ENCODE assay signal across 10 cellular contexts in the genomic region with DNA sequence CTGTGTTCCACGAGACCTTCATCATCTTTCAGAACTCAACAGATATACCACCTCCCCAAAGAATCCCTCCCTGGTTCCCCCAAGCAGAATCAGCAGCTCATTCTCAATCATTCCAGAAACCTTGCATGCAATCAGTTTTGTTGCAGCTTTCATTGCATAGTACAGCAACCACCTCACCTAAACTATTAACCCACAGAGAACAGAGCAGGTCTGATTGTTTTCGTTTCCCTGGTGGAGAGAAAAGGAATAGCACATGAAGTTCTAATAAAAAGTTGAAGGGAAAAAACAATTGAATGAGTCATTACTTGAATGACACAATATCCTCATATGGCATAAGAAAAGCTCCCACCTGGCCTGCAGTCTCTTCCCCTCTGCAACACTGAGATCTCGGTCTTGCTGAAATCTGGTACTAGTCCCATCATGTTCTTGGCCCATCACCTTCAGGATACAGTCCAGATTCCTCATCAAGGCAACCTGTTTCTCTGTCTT.
A peak's percentile ranks its signal among the peaks of the same experiment; 100 is the strongest.
DNase-seq lines count a peak whose midpoint lies in the region; ATAC-seq and FAIRE-seq lines count a peak whose summit lies in the region.
"Had no signal": no experiment of that assay in that cellular context is flagged by ENCODE, and none has a peak within 500 bp of the region (broad histone marks: within the 10 kb centered on the region; RNA-seq: fewer than 3 reads in every experiment).

No MANE protein-coding gene starts in this region.

- peak; percentile 65 for DNase-seq in SIG-M5 treated with dmso at 0.1 percent for 504 hours (lab: John Stamatoyannopoulos, UW; ENCODE audit: unreplicated experiment)
- no peak for DNase-seq in SIG-M5 (lab: John Stamatoyannopoulos, UW)
- peak; percentile 45 for DNase-seq in NAMALWA (ENCODE audit: low spot score)
- DNase-seq in dermis microvascular lymphatic vessel endothelial cell (ENCODE audit: low read depth in 2 of 2) = peak; percentile 12 to 29
- peak; percentile 11 for DNase-seq in small intestine
- no peak for DNase-seq in stimulated activated CD4-positive, alpha-beta T cell treated with anti-CD3 and anti-CD28 coated beads, Interleukin-15, amount 100 ng/mL, for 24 hours
- DNase-seq in NCI-H2107 (lab: John Stamatoyannopoulos, UW) = no peak
- DNase-seq: activated CD4-positive, alpha-beta T cell treated with anti-CD3 and anti-CD28 coated beads, Interleukin-2, amount 10 ng/mL, durations not matched to agents 24 days and 14 days; NCI-H1694 had no signal

- ATAC-seq in HG03175 (IDR thresholded peaks at IDR 0.05; ENCODE audit: unreplicated experiment) = no peak

- no peaks in the 10 kb centered on the region for H3K4me1 ChIP-seq in small intestine (ENCODE audit: control insufficient read depth in 2 of 2, insufficient read depth in 1 of 2, low read depth in 1 of 2, low read length in 1 of 2)

- no peaks in the 10 kb centered on the region for H3K36me3 ChIP-seq in small intestine (ENCODE audit: control insufficient read depth in 2 of 2, insufficient read depth in 2 of 2, low read length in 2 of 2)

- no peak for FAIRE-seq in small intestine (lab: Jason Lieb, UNC)

- H3K27me3 ChIP-seq in small intestine (ENCODE audit: control insufficient read depth in 2 of 2, insufficient read depth in 2 of 2, low read length in 2 of 2) = no peaks in the 10 kb centered on the region

- no peak overlapping the region for H3K4me3 ChIP-seq in small intestine (ENCODE audit: low read depth in 1 of 2, low read length in 2 of 2)

- H3K27ac ChIP-seq in small intestine (ENCODE audit: low read depth in 1 of 2, low read length in 1 of 2) = no peak overlapping the region

- WGBS in small intestine, 3 donors = 52 to 71% (median 62%) methylated on average over 3 of the region's 3 CpGs

- no peaks in the 10 kb centered on the region for H3K9me3 ChIP-seq in small intestine (ENCODE audit: control insufficient read depth, low read depth)

Comparison
In these comparisons a context has a peak if more than half of its experiments do, and no peak if none do; other contexts are left out.
1. DNase-seq: peak in SIG-M5 treated with dmso at 0.1 percent for 504 hours (single experiment), NAMALWA (single experiment), dermis microvascular lymphatic vessel endothelial cell (2 of 2) and small intestine (single experiment); none in SIG-M5 (single experiment), stimulated activated CD4-positive, alpha-beta T cell treated with anti-CD3 and anti-CD28 coated beads, Interleukin-15, amount 100 ng/mL, for 24 hours (single experiment) and NCI-H2107 (single experiment).